ENCODE assay signal across 19 cellular contexts in the genomic region with DNA sequence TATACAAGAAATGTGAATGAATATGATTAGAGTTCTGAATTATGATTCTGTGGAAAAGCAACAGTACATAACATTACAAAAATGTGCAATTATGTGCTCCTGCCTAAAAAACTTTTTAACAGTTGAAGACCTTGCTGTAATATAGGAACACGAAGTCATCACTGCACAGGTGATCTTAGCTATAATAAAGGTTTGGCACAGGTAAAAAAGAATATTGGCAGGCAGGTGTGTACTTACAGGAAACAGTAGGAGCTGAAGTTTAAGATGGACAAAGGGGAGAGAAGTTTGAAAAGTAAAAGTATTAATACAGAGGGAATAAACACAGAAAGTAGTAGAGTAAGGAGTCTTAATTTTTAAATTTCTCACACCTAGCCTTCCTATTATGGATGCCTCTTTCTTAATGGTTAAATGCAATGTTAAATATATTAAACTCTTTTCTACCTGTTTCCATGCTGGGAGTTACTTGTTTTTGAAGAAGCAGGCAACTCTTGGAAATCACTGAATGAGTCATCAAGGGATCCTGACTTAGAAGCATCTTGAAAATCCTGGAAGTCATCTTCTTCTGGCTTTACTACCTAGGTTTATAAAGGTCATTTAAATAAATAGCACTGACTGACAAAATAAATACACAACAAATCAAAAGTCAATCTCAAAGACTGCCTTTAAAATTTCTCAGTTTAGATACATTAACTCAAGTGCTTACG.
"Had no signal": no experiment of that assay in that cellular context is flagged by ENCODE, and none has a peak within 500 bp of the region (broad histone marks: within the 10 kb centered on the region; RNA-seq: fewer than 3 reads in every experiment).

No MANE protein-coding gene starts in this region.

- H3K4me3 ChIP-seq: cardiac muscle cell, coronary artery, gastroesophageal sphincter, left lung, psoas muscle, spleen, suprapubic skin had no signal

- H3K9me3 ChIP-seq: gastroesophageal sphincter, left lung, psoas muscle, spleen, suprapubic skin had no signal

- DNase-seq: activated CD4-positive, CD25-positive, alpha-beta regulatory T cell treated with anti-CD3 and anti-CD28 coated beads, Interleukin-2, amount 50 U/mL, for 72 hours; activated effector memory CD4-positive, alpha-beta T cell treated with anti-CD3 and anti-CD28 coated beads, Interleukin-2, amount 50 U/mL, for 16 hours; activated naive CD8-positive, alpha-beta T cell treated with anti-CD3 and anti-CD28 coated beads, Interleukin-2, amount 10 ng/mL, durations not matched to agents 7 days and 5 days; effector CD8-positive, alpha-beta T cell; islet precursor cell; left lung; psoas muscle; spleen; stimulated activated CD4-positive, alpha-beta T cell treated with anti-CD3 and anti-CD28 coated beads, Interleukin-1b, Interleukin-23, amount 100 ng/mL, for 48 hours; stimulated activated naive CD8-positive, alpha-beta T cell treated with anti-CD3 and anti-CD28 coated beads, Interleukin-15, Interleukin-2, amounts not matched to agents 100 U/mL and 50 U/mL, for 24 hours; T-helper 2 cell had no signal

- H3K27ac ChIP-seq: cardiac muscle cell, coronary artery, epithelial cell of prostate, gastroesophageal sphincter, left lung, psoas muscle, suprapubic skin had no signal

- H3K9me3 Mint-ChIP-seq: activated naive CD8-positive, alpha-beta T cell treated with anti-CD3 and anti-CD28 coated beads, Interleukin-2, amount 10 ng/mL, durations not matched to agents 7 days and 5 days; type B pancreatic cell had no signal

- H3K27me3 Mint-ChIP-seq: activated naive CD8-positive, alpha-beta T cell treated with anti-CD3 and anti-CD28 coated beads, Interleukin-2, amount 10 ng/mL, durations not matched to agents 7 days and 5 days; type B pancreatic cell had no signal

- H3K4me3 Mint-ChIP-seq: activated naive CD8-positive, alpha-beta T cell treated with anti-CD3 and anti-CD28 coated beads, Interleukin-2, amount 10 ng/mL, durations not matched to agents 7 days and 5 days; nephron; type B pancreatic cell had no signal

- H3K27me3 ChIP-seq: cardiac muscle cell, gastroesophageal sphincter, left lung, spleen, suprapubic skin had no signal

- H3K4me1 ChIP-seq: gastroesophageal sphincter, left lung, psoas muscle, suprapubic skin had no signal

- ATAC-seq: gastroesophageal sphincter; left lung; psoas muscle; sciatic nerve; stimulated activated naive CD8-positive, alpha-beta T cell treated with anti-CD3 and anti-CD28 coated beads, Interleukin-15, Interleukin-2, amounts not matched to agents 100 U/mL and 50 U/mL, for 24 hours had no signal

- H3K27ac Mint-ChIP-seq: activated naive CD8-positive, alpha-beta T cell treated with anti-CD3 and anti-CD28 coated beads, Interleukin-2, amount 10 ng/mL, durations not matched to agents 7 days and 5 days; nephron; type B pancreatic cell had no signal

- H3K4me1 Mint-ChIP-seq: nephron had no signal
